ENCODE assay signal across 29 cellular contexts in genomic region chr10:69853064-69853463, GRCh38. TPM values are rescaled to one million over a fixed set of nuclear protein-coding genes. Genes with fewer than 3 reads are reported as not detected.
"Had no signal": no experiment of that assay in that cellular context is flagged by ENCODE, and none has a peak within 500 bp of the region (broad histone marks: within the 10 kb centered on the region; RNA-seq: fewer than 3 reads in every experiment).

No MANE protein-coding gene starts in this region.

- H3K27me3 ChIP-seq: ascending aorta, brain microvascular endothelial cell, esophagus muscularis mucosa, foreskin keratinocyte, heart right ventricle, suprapubic skin, tibial artery had no signal

- H3K4me3 ChIP-seq: ascending aorta, esophagus muscularis mucosa, heart right ventricle, suprapubic skin, tibial artery had no signal

- H3K9me3 Mint-ChIP-seq: activated CD4-positive, alpha-beta memory T cell treated with anti-CD3 and anti-CD28 coated beads for 36 hours; activated CD4-positive, alpha-beta T cell treated with anti-CD3 and anti-CD28 coated beads, Interleukin-2, amount 10 ng/mL, durations not matched to agents 24 days and 14 days; activated naive CD4-positive, alpha-beta T cell treated with anti-CD3 and anti-CD28 coated beads, Interleukin-2, amount 10 ng/mL, durations not matched to agents 7 days and 5 days; activated naive CD8-positive, alpha-beta T cell treated with anti-CD3 and anti-CD28 coated beads, Interleukin-2, amount 10 ng/mL, durations not matched to agents 7 days and 5 days; activated T-helper 1 cell treated with anti-CD3 and anti-CD28 coated beads, Interleukin-12 subunit alpha, Interleukin-12 subunit beta, Interleukin-2, Interleukin-4 antibody, amounts not matched to agents 30 ng/mL and 10 ng/mL and 1 ng/mL, durations not matched to agents 14 hours and 24 hours and 36 hours; naive thymus-derived CD8-positive, alpha-beta T cell; stimulated activated naive B cell treated with anti-CD40 and anti-IgM and Interleukin-4, amounts not matched to agents 10 μg/mL and 1 μg/mL and 100 μg/mL, for 72 hours had no signal

- DNase-seq: activated CD4-positive, alpha-beta memory T cell treated with anti-CD3 and anti-CD28 coated beads for 36 hours; activated CD4-positive, alpha-beta T cell treated with anti-CD3 and anti-CD28 coated beads, Interleukin-2, amount 10 ng/mL, durations not matched to agents 24 days and 14 days; activated CD4-positive, CD25-positive, alpha-beta regulatory T cell treated with anti-CD3 and anti-CD28 coated beads, Interleukin-2, amount 50 U/mL, for 72 hours; activated CD8-positive, alpha-beta memory T cell treated with anti-CD3 and anti-CD28 coated beads, Interleukin-2, amount 50 U/mL, for 4 hours; activated effector memory CD4-positive, alpha-beta T cell treated with anti-CD3 and anti-CD28 coated beads, Interleukin-2, amount 50 U/mL, for 16 hours; activated naive CD4-positive, alpha-beta T cell treated with anti-CD3 and anti-CD28 coated beads, Interleukin-2, amount 10 ng/mL, durations not matched to agents 7 days and 5 days; activated naive CD8-positive, alpha-beta T cell treated with anti-CD3 and anti-CD28 coated beads, Interleukin-2, amount 10 ng/mL, durations not matched to agents 7 days and 5 days; activated T-cell treated with anti-CD3 and anti-CD28 coated beads, Interleukin-2, amount 50 U/mL, for 1 hour; brain microvascular endothelial cell; caudate nucleus; foreskin keratinocyte; heart right ventricle; left cardiac atrium; left ventricle myocardium superior; midbrain; naive thymus-derived CD8-positive, alpha-beta T cell; right cardiac atrium; stimulated activated CD4-positive, alpha-beta T cell treated with anti-CD3 and anti-CD28 coated beads, Interleukin-15, amount 100 ng/mL, for 24 hours; stimulated activated CD4-positive, alpha-beta T cell treated with anti-CD3 and anti-CD28 coated beads, Interleukin-2, amount 100 ng/mL, for 24 hours; stimulated activated naive B cell treated with anti-CD40 and anti-IgM and Interleukin-4, amounts not matched to agents 10 μg/mL and 1 μg/mL and 100 μg/mL, for 72 hours; T-helper 17 cell; T1000; tibial artery; WERI-Rb-1 had no signal

- H3K36me3 Mint-ChIP-seq: activated CD4-positive, alpha-beta memory T cell treated with anti-CD3 and anti-CD28 coated beads for 36 hours; activated naive CD4-positive, alpha-beta T cell treated with anti-CD3 and anti-CD28 coated beads, Interleukin-2, amount 10 ng/mL, durations not matched to agents 7 days and 5 days; activated naive CD8-positive, alpha-beta T cell treated with anti-CD3 and anti-CD28 coated beads, Interleukin-2, amount 10 ng/mL, durations not matched to agents 7 days and 5 days; naive thymus-derived CD8-positive, alpha-beta T cell; stimulated activated naive B cell treated with anti-CD40 and anti-IgM and Interleukin-4, amounts not matched to agents 10 μg/mL and 1 μg/mL and 100 μg/mL, for 72 hours had no signal

- H3K4me1 Mint-ChIP-seq: activated CD4-positive, alpha-beta T cell treated with anti-CD3 and anti-CD28 coated beads, Interleukin-2, amount 10 ng/mL, durations not matched to agents 24 days and 14 days; activated naive CD8-positive, alpha-beta T cell treated with anti-CD3 and anti-CD28 coated beads, Interleukin-2, amount 10 ng/mL, durations not matched to agents 7 days and 5 days; stimulated activated naive B cell treated with anti-CD40 and anti-IgM and Interleukin-4, amounts not matched to agents 10 μg/mL and 1 μg/mL and 100 μg/mL, for 72 hours; T-helper 17 cell had no signal

- H3K36me3 ChIP-seq: ascending aorta, esophagus muscularis mucosa, heart right ventricle, suprapubic skin, tibial artery, WERI-Rb-1 had no signal

- ATAC-seq: foreskin keratinocyte; heart right ventricle; left cardiac atrium; left ventricle myocardium superior; naive thymus-derived CD8-positive, alpha-beta T cell; right cardiac atrium; stimulated activated naive B cell treated with anti-CD40 and anti-IgM and Interleukin-4, amounts not matched to agents 10 μg/mL and 1 μg/mL and 100 μg/mL, for 72 hours; T-helper 17 cell had no signal

- H3K4me3 Mint-ChIP-seq: activated CD4-positive, alpha-beta memory T cell treated with anti-CD3 and anti-CD28 coated beads for 36 hours; activated CD4-positive, alpha-beta T cell treated with anti-CD3 and anti-CD28 coated beads, Interleukin-2, amount 10 ng/mL, durations not matched to agents 24 days and 14 days; activated naive CD4-positive, alpha-beta T cell treated with anti-CD3 and anti-CD28 coated beads, Interleukin-2, amount 10 ng/mL, durations not matched to agents 7 days and 5 days; activated naive CD8-positive, alpha-beta T cell treated with anti-CD3 and anti-CD28 coated beads, Interleukin-2, amount 10 ng/mL, durations not matched to agents 7 days and 5 days; activated T-helper 1 cell treated with anti-CD3 and anti-CD28 coated beads, Interleukin-12 subunit alpha, Interleukin-12 subunit beta, Interleukin-2, Interleukin-4 antibody, amounts not matched to agents 30 ng/mL and 10 ng/mL and 1 ng/mL, durations not matched to agents 14 hours and 24 hours and 36 hours; naive thymus-derived CD8-positive, alpha-beta T cell; stimulated activated naive B cell treated with anti-CD40 and anti-IgM and Interleukin-4, amounts not matched to agents 10 μg/mL and 1 μg/mL and 100 μg/mL, for 72 hours; T-helper 17 cell had no signal

- H3K27ac Mint-ChIP-seq: activated CD4-positive, alpha-beta memory T cell treated with anti-CD3 and anti-CD28 coated beads for 36 hours; activated CD4-positive, alpha-beta T cell treated with anti-CD3 and anti-CD28 coated beads, Interleukin-2, amount 10 ng/mL, durations not matched to agents 24 days and 14 days; activated naive CD4-positive, alpha-beta T cell treated with anti-CD3 and anti-CD28 coated beads, Interleukin-2, amount 10 ng/mL, durations not matched to agents 7 days and 5 days; activated naive CD8-positive, alpha-beta T cell treated with anti-CD3 and anti-CD28 coated beads, Interleukin-2, amount 10 ng/mL, durations not matched to agents 7 days and 5 days; activated T-helper 1 cell treated with anti-CD3 and anti-CD28 coated beads, Interleukin-12 subunit alpha, Interleukin-12 subunit beta, Interleukin-2, Interleukin-4 antibody, amounts not matched to agents 30 ng/mL and 10 ng/mL and 1 ng/mL, durations not matched to agents 14 hours and 24 hours and 36 hours; naive thymus-derived CD8-positive, alpha-beta T cell; stimulated activated naive B cell treated with anti-CD40 and anti-IgM and Interleukin-4, amounts not matched to agents 10 μg/mL and 1 μg/mL and 100 μg/mL, for 72 hours; T-helper 17 cell had no signal

RNA-seq across cellular contexts. Expression of gene COL13A1, which starts 51.4 kb away (rescaled TPM):
- total RNA-seq: activated CD4-positive, alpha-beta memory T cell treated with anti-CD3 and anti-CD28 coated beads for 36 hours; activated CD4-positive, alpha-beta T cell treated with anti-CD3 and anti-CD28 coated beads, Interleukin-2, amount 10 ng/mL, durations not matched to agents 24 days and 14 days; activated CD8-positive, alpha-beta memory T cell treated with anti-CD3 and anti-CD28 coated beads for 36 hours; activated naive CD8-positive, alpha-beta T cell treated with anti-CD3 and anti-CD28 coated beads, Interleukin-2, amount 10 ng/mL, durations not matched to agents 7 days and 5 days; activated T-helper 1 cell treated with anti-CD3 and anti-CD28 coated beads, Interleukin-12 subunit alpha, Interleukin-12 subunit beta, Interleukin-2, Interleukin-4 antibody, amounts not matched to agents 30 ng/mL and 10 ng/mL and 1 ng/mL, durations not matched to agents 14 hours and 24 hours and 36 hours; naive thymus-derived CD8-positive, alpha-beta T cell; T-helper 17 cell had no signal
